ENCODE assay signal across 8 cellular contexts in the genomic region with DNA sequence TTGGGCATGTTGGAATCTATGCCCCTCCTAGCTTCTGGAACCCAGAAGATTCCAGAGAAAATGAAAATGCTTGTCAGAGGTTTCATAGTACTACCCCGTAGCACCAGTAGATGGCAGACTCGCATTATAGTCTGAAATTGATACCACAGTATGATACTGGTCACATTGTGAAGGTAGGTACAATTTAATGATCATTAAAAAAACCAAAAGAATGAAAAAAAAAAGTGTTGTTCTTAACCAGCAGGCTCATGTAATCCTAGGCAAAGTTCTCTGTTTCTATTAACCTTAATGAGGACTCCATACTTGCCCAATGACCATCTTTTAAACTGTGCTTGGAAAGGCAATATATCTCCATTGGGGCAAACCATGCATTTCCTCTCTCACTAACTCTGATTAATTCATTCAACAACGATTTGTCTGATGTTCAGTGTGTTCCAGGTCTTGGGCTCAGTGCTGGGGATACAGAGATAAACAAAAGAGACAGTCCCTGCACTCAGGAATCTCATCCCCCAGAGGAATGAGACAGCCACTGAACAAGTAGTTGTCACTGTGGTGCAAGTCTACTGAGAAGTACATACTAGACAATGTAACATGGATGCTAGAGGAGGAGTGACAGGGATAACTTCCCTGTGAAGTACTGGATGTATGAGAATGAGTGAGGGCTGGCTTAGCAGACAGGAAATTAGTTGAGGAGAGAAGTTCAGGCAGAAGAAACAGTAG.
DNase-seq lines count a peak whose midpoint lies in the region; ATAC-seq and TF ChIP-seq lines count a peak whose summit lies in the region.
"Had no signal": no experiment of that assay in that cellular context is flagged by ENCODE, and none has a peak within 500 bp of the region (broad histone marks: within the 10 kb centered on the region; RNA-seq: fewer than 3 reads in every experiment).

No MANE protein-coding gene starts in this region.

- H3K36me3 ChIP-seq in prostate gland, result no peaks in the 10 kb centered on the region

- H3K27ac ChIP-seq in prostate gland, result peak overlapping the region; percentile 57 to 63

- no peak overlapping the region for H3K4me3 ChIP-seq in prostate gland

- no peaks in the 10 kb centered on the region for H3K9me3 ChIP-seq in prostate gland

- TF ChIP-seq CTCF in GM10248 (IDR thresholded peaks at IDR 0.05; ENCODE audit: control extremely low read depth, extremely low read depth, low read depth, missing control alignments) (peak; percentile 78), prostate gland (IDR thresholded peaks at IDR 0.05) (peak; percentile 66 to 89 (median 80))

- intact Hi-C loops in prostate gland (cut with DNase I), result loop anchor here (5.0 to 10.0 kb wide), 5 partner anchors 142 to 669 kb away; no protein-coding TSS in a partner anchor

- WGBS in prostate gland, result 19% methylated on average over 3 of the region's 3 CpGs

- H3K4me1 ChIP-seq in prostate gland (replicated peaks), result no peaks in the 10 kb centered on the region

- no peaks in the 10 kb centered on the region for H3K27me3 ChIP-seq in prostate gland (replicated peaks; ENCODE audit: insufficient read depth)

- POLR2A ChIA-PET in GM10248 (lab: Yijun Ruan, JAX), result no interaction called here

- peak; percentile 16 for DNase-seq in GM10248 (ENCODE audit: extremely low spot score)
- DNase-seq in HK-2 (ENCODE audit: unreplicated experiment), result peak; percentile 34
- peak; percentile 36 for DNase-seq in SW480 (ENCODE audit: low spot score)
- DNase-seq in globus pallidus (ENCODE audit: low spot score), result peak; percentile 81
- DNase-seq in prostate gland (ENCODE audit: low spot score), result peak; percentile 49
- no peak for DNase-seq in NCI-H1048 (lab: John Stamatoyannopoulos, UW)
- DNase-seq: activated naive CD8-positive, alpha-beta T cell treated with anti-CD3 and anti-CD28 coated beads, Interleukin-2, amount 10 ng/mL, durations not matched to agents 7 days and 5 days had no signal

- CTCF ChIA-PET in GM10248 (lab: Yijun Ruan, JAX), result interaction anchor here (0.6 to 5.6 kb wide), 62 partner anchors 10 to 680 kb away, joined by 3 to 33 read pairs (median 4); no protein-coding TSS in a partner anchor

- TF ChIP-seq POLR2A in prostate gland (IDR thresholded peaks at IDR 0.05), result no peak

- ATAC-seq in GM21447 (IDR thresholded peaks at IDR 0.05; ENCODE audit: unreplicated experiment), result peak; percentile 66
